1 cellular context compared by ENCODE assay signal in the genomic region with DNA sequence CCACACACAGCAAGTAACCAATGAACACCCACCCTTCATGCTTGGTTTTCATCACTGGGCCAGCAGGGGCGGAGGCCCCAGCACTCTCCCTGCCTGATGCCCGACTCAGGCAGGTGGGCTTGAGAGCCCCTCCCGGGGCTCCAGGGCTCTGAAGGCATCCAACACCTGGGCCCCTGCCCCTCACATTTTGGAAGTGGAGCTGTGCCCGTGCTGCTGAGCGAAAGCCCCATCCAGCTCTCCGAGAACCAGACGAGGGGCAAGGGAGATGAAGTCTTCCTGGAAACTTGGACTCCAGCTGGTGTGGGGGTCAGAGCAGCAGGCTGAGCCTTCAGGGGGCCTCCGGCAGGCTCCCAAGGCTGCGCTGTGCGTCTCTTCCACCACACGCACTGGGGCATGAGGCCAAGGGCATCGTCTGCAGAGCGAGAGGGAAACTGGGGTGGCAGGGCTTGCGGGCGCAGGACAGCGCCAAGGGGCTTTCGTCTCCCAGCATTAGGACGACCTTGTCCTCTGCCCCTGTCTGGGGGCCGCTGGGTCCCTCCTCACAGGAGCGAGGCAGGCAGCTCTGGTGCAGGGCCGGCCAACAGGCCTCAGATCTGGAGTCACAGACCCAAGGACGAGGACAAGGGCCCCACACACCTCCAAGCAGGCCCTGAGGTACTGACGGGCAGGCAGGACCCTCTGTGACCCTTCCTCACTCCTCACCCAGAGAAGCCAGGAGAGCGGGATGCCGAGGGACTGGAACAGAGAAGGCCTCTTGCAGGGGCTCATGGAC.
TF ChIP-seq lines count a peak whose summit lies in the region.

No MANE protein-coding gene starts in this region.

TF ChIP-seq in H1, 55 proteins besides CTCF, POLR2A, EP300 and RAD21:
- TF ChIP-seq SIRT6 (IDR thresholded peaks at IDR 0.05; ENCODE audit: low read length): no peak
- no peak for TF ChIP-seq CREB1 (IDR thresholded peaks at IDR 0.05)
- TF ChIP-seq RXRA (IDR thresholded peaks at IDR 0.05; ENCODE audit: insufficient read depth, low read depth, low read length): no peak
- no peak for TF ChIP-seq CBX8 (IDR thresholded peaks at IDR 0.05; ENCODE audit: borderline replicate concordance, low read depth, low read length)
- TF ChIP-seq HDAC2 (IDR thresholded peaks at IDR 0.05; ENCODE audit: borderline replicate concordance in 1 of 2, low read depth in 2 of 2, low read length in 2 of 2): no peak
- TF ChIP-seq CBX5 (IDR thresholded peaks at IDR 0.05; ENCODE audit: low read depth, low read length): no peak
- TF ChIP-seq NANOG (IDR thresholded peaks at IDR 0.05; ENCODE audit: insufficient read depth, low read depth, low read length, poor library complexity, severe bottlenecking): no peak
- no peak for TF ChIP-seq KDM4A (IDR thresholded peaks at IDR 0.05; ENCODE audit: low read depth, low read length, severe bottlenecking)
- no peak for TF ChIP-seq POLR2AphosphoS5 (IDR thresholded peaks at IDR 0.05; ENCODE audit: low read depth, low read length)
- TF ChIP-seq FOSL1 (IDR thresholded peaks at IDR 0.05; ENCODE audit: insufficient read depth, low read depth, low read length): no peak
- TF ChIP-seq TEAD4 (IDR thresholded peaks at IDR 0.05; ENCODE audit: low read depth, low read length): no peak
- no peak for TF ChIP-seq CEBPB (IDR thresholded peaks at IDR 0.05; ENCODE audit: low read depth, low read length)
- no peak for TF ChIP-seq RFX5 (IDR thresholded peaks at IDR 0.05; ENCODE audit: borderline replicate concordance, low read depth, low read length)
- TF ChIP-seq EGR1 (IDR thresholded peaks at IDR 0.05; ENCODE audit: borderline replicate concordance, low read depth, low read length): no peak
